15 cellular contexts compared by ENCODE assay signal in genomic region chr11:71268706-71269321, GRCh38. TPM values are rescaled to one million over a fixed set of nuclear protein-coding genes. Genes with fewer than 3 reads are reported as not detected.
"Had no signal": no experiment of that assay in that cellular context is flagged by ENCODE, and none has a peak within 500 bp of the region (broad histone marks: within the 10 kb centered on the region; RNA-seq: fewer than 3 reads in every experiment).

No MANE protein-coding gene starts in this region.

- H3K27ac ChIP-seq: coronary artery, suprapubic skin had no signal

- H3K4me3 Mint-ChIP-seq: activated naive CD8-positive, alpha-beta T cell treated with anti-CD3 and anti-CD28 coated beads for 36 hours; activated T-cell treated with anti-CD3 and anti-CD28 coated beads, Interleukin-2, amount 50 U/mL, for 4 hours; brain; immature natural killer cell; natural killer cell; stimulated activated naive CD8-positive, alpha-beta T cell treated with anti-CD3 and anti-CD28 coated beads, Interleukin-15, Interleukin-2, amounts not matched to agents 100 ng/mL and 50 ng/mL, for 24 hours had no signal

- H3K4me3 ChIP-seq: coronary artery, suprapubic skin had no signal

- H3K36me3 ChIP-seq: suprapubic skin had no signal

- H3K4me1 Mint-ChIP-seq: activated naive CD8-positive, alpha-beta T cell treated with anti-CD3 and anti-CD28 coated beads for 36 hours; immature natural killer cell; natural killer cell had no signal

- H3K9me3 ChIP-seq: suprapubic skin had no signal

- H3K27ac Mint-ChIP-seq: activated naive CD8-positive, alpha-beta T cell treated with anti-CD3 and anti-CD28 coated beads for 36 hours; immature natural killer cell; natural killer cell; progenitor cell of endocrine pancreas; stimulated activated naive CD8-positive, alpha-beta T cell treated with anti-CD3 and anti-CD28 coated beads, Interleukin-15, Interleukin-2, amounts not matched to agents 100 ng/mL and 50 ng/mL, for 24 hours had no signal

- DNase-seq: activated CD4-positive, alpha-beta T cell treated with anti-CD3 and anti-CD28 coated beads, Interleukin-2, amount 50 U/mL, for 4 hours; activated CD4-positive, CD25-positive, alpha-beta regulatory T cell treated with anti-CD3 and anti-CD28 coated beads, Interleukin-2, amount 50 U/mL, for 72 hours; activated naive CD8-positive, alpha-beta T cell treated with anti-CD3 and anti-CD28 coated beads for 36 hours; activated T-cell treated with anti-CD3 and anti-CD28 coated beads, Interleukin-2, amount 50 U/mL, for 4 hours; central memory CD4-positive, alpha-beta T cell; foreskin fibroblast; immature natural killer cell; natural killer cell; T-helper 9 cell; trophoblast cell had no signal

- H3K36me3 Mint-ChIP-seq: activated naive CD8-positive, alpha-beta T cell treated with anti-CD3 and anti-CD28 coated beads for 36 hours; brain; immature natural killer cell had no signal

RNA-seq across cellular contexts. Expression of gene SHANK2, which starts 16.4 kb away (rescaled TPM):
- total RNA-seq: activated naive CD8-positive, alpha-beta T cell treated with anti-CD3 and anti-CD28 coated beads for 36 hours had no signal
